ENCODE assay signal across 6 cellular contexts in genomic region chr21:29074007-29074376, GRCh38. TPM values are rescaled to one million over a fixed set of nuclear protein-coding genes. Genes with fewer than 3 reads are reported as not detected.
DNase-seq lines count a peak whose midpoint lies in the region; ATAC-seq, FAIRE-seq and TF ChIP-seq lines count a peak whose summit lies in the region.

No MANE protein-coding gene starts in this region.

- TSS peak; percentile 31 for BruUV-seq in A673 (replicated peaks; lab: Mats Ljungman, UMichigan)

- CTCF ChIA-PET in A673 (lab: Charles Lee), result no interaction called here
- CTCF ChIA-PET in activated CD8-positive, alpha-beta T cell treated with anti-CD3 and anti-CD28 coated beads for 36 hours (lab: Charles Lee), result interaction anchor here (1.0 to 1.2 kb wide), 3 partner anchors 9 to 225 kb away, joined by 3 read pairs; partner anchors contain the start of gene USP16

- intact Hi-C loops in A673 (cut with micrococcal nuclease; ENCODE audit: unreplicated experiment), result no loop called here
- intact Hi-C loops in activated CD8-positive, alpha-beta T cell treated with anti-CD3 and anti-CD28 coated beads for 36 hours (cut with micrococcal nuclease), result no loop called here

- H3K4me3 ChIP-seq in A673 (ENCODE audit: low read depth, low read length, poor library complexity, severe bottlenecking), result peak overlapping the region; percentile 81

- POLR2A ChIA-PET in A673 (lab: Charles Lee; ENCODE audit: low non-redundant PET), result interaction anchor here (0.9 to 1.1 kb wide), 2 partner anchors 42 to 49 kb away, joined by 3 read pairs; partner anchors contain the start of gene USP16
- POLR2A ChIA-PET in activated CD8-positive, alpha-beta T cell treated with anti-CD3 and anti-CD28 coated beads for 36 hours (lab: Charles Lee), result interaction anchor here (0.6 to 7.0 kb wide), 12 partner anchors 9 to 296 kb away, joined by 3 to 80 read pairs (median 10); partner anchors contain the start of genes BACH1, LTN1 and USP16

- H3K4me3 Mint-ChIP-seq in activated CD8-positive, alpha-beta T cell treated with anti-CD3 and anti-CD28 coated beads for 36 hours, result peak overlapping the region; percentile 100
- peak overlapping the region; percentile 99 for H3K4me3 Mint-ChIP-seq in memory B cell

- peaks cover 4% of the 10 kb centered on the region for H3K9me3 Mint-ChIP-seq in activated CD8-positive, alpha-beta T cell treated with anti-CD3 and anti-CD28 coated beads for 36 hours
- no peaks in the 10 kb centered on the region for H3K9me3 Mint-ChIP-seq in memory B cell

- peak overlapping the region; percentile 99 for H3K27ac Mint-ChIP-seq in activated CD8-positive, alpha-beta T cell treated with anti-CD3 and anti-CD28 coated beads for 36 hours
- H3K27ac Mint-ChIP-seq in memory B cell, result peak overlapping the region; percentile 98

- FAIRE-seq in H54 (lab: Jason Lieb, UNC) (no peak), RCC 7860 (lab: Jason Lieb, UNC) (no peak)

- H3K9me3 ChIP-seq in A673 (ENCODE audit: low read depth, low read length, poor library complexity, severe bottlenecking), result no peaks in the 10 kb centered on the region

- TF ChIP-seq CTCF in A673 (conservative IDR thresholded peaks at IDR 0.05; ENCODE audit: low read depth, low read length), result no peak
- no peak for TF ChIP-seq CTCF in activated CD8-positive, alpha-beta T cell treated with anti-CD3 and anti-CD28 coated beads for 36 hours (IDR thresholded peaks at IDR 0.05)

- H3K27me3 Mint-ChIP-seq in activated CD8-positive, alpha-beta T cell treated with anti-CD3 and anti-CD28 coated beads for 36 hours, result no peaks in the 10 kb centered on the region
- no peaks in the 10 kb centered on the region for H3K27me3 Mint-ChIP-seq in memory B cell

- H3K36me3 ChIP-seq in A673 (ENCODE audit: insufficient read depth, low read length, poor library complexity, severe bottlenecking), result peaks cover 20% of the 10 kb centered on the region

- peaks cover 32% of the 10 kb centered on the region for H3K36me3 Mint-ChIP-seq in activated CD8-positive, alpha-beta T cell treated with anti-CD3 and anti-CD28 coated beads for 36 hours (ENCODE audit: low read depth)
- peaks cover 2% of the 10 kb centered on the region for H3K36me3 Mint-ChIP-seq in memory B cell

- peak overlapping the region; percentile 94 for H3K27ac ChIP-seq in A673 (ENCODE audit: low read depth, low read length, poor library complexity, severe bottlenecking)

- H3K4me1 ChIP-seq in A673 (ENCODE audit: insufficient read depth, low read length, poor library complexity, severe bottlenecking), result peaks cover 10% of the 10 kb centered on the region

- peaks cover 58% of the 10 kb centered on the region for H3K4me1 Mint-ChIP-seq in activated CD8-positive, alpha-beta T cell treated with anti-CD3 and anti-CD28 coated beads for 36 hours (ENCODE audit: low read depth)
- H3K4me1 Mint-ChIP-seq in memory B cell, result peaks cover 26% of the 10 kb centered on the region

- ATAC-seq in activated CD8-positive, alpha-beta T cell treated with anti-CD3 and anti-CD28 coated beads for 36 hours, result peak; percentile 31
- peak; percentile 19 for ATAC-seq in memory B cell (ENCODE audit: low read depth)

- no peak for TF ChIP-seq POLR2A in H54 (IDR thresholded peaks at IDR 0.05; ENCODE audit: low read depth, low read length)

- no peak for DNase-seq in A673 (ENCODE audit: low spot score)
- peak; percentile 15 for DNase-seq in H54 (ENCODE audit: insufficient read length, low spot score)
- DNase-seq in activated CD8-positive, alpha-beta T cell treated with anti-CD3 and anti-CD28 coated beads for 36 hours, result no peak
- no peak for DNase-seq in memory B cell (ENCODE audit: low spot score in 2 of 2)
- no peak for DNase-seq in RCC 7860 (ENCODE audit: low spot score)
- no peak for DNase-seq in activated gamma-delta T cell treated with Interleukin-2 at 50 U/mL for 16 hours

- H3K27me3 ChIP-seq in A673 (replicated peaks; ENCODE audit: insufficient read depth, low read depth, low read length, poor library complexity), result no peaks in the 10 kb centered on the region

RNA-seq across cellular contexts. Expression of gene CCT8, which starts 0.5 kb away (rescaled TPM):
- total RNA-seq in A673 (2021), result 397 and 415 TPM in 2 replicates
- total RNA-seq in activated CD8-positive, alpha-beta T cell treated with anti-CD3 and anti-CD28 coated beads for 36 hours, result 100 to 1,000 TPM; 474 to 489 TPM

RNA-seq across cellular contexts. Expression of gene USP16, which starts 49.5 kb away (rescaled TPM):
- 40.6 and 41.6 TPM in 2 replicates for total RNA-seq in A673 (2021)
- total RNA-seq in activated CD8-positive, alpha-beta T cell treated with anti-CD3 and anti-CD28 coated beads for 36 hours, result 10 to 100 TPM; 39.9 TPM

RNA-seq across cellular contexts. Expression of gene RWDD2B, which starts 54.8 kb away (rescaled TPM):
- total RNA-seq in A673 (2021), result 29.0 and 30.0 TPM in 2 replicates
- 10 to 100 TPM; 14.7 to 14.9 TPM for total RNA-seq in activated CD8-positive, alpha-beta T cell treated with anti-CD3 and anti-CD28 coated beads for 36 hours

RNA-seq across cellular contexts. Expression of gene MAP3K7CL, which starts 56.5 kb away (rescaled TPM):
- total RNA-seq in A673 (2021), result 2.2 and 3.1 TPM in 2 replicates
- 1 to 10 TPM; 3.2 to 4.7 TPM for total RNA-seq in activated CD8-positive, alpha-beta T cell treated with anti-CD3 and anti-CD28 coated beads for 36 hours
